Comparison of ENCODE assay signal across 23 cellular contexts in the genomic region with DNA sequence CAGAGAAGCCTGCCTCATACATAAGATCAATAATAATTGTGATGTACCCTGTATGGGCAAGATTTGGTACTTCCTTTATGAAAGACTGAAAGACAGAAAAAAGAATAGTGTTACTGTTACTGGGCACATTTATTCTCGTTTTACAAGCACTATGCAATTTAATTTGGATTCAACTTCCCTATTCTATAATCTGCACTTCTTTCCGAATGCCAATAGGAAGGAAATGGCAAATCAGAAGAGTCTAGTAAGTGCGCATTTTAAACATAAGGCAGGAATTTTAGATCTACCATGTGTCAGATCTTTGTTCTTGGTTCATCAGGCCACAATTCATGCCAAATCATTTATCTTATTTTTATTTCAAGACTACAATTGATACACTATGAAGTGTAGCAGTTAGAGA.
"Had no signal": no experiment of that assay in that cellular context is flagged by ENCODE, and none has a peak within 500 bp of the region (broad histone marks: within the 10 kb centered on the region; RNA-seq: fewer than 3 reads in every experiment).

No MANE protein-coding gene starts in this region.

- H3K36me3 ChIP-seq: colonic mucosa, esophagus muscularis mucosa, prostate gland, upper lobe of right lung had no signal

- H3K9me3 ChIP-seq: body of pancreas, colonic mucosa, esophagus muscularis mucosa, prostate gland, testis, upper lobe of right lung had no signal

- H3K4me1 Mint-ChIP-seq: activated CD4-positive, alpha-beta T cell treated with anti-CD3 and anti-CD28 coated beads, Interleukin-2, amount 10 ng/mL, durations not matched to agents 7 days and 5 days had no signal

- H3K4me1 ChIP-seq: body of pancreas, colonic mucosa, prostate gland, testis, upper lobe of right lung had no signal

- H3K27me3 ChIP-seq: body of pancreas, colonic mucosa, esophagus muscularis mucosa, testis, upper lobe of right lung had no signal

- H3K4me3 Mint-ChIP-seq: activated CD4-positive, alpha-beta T cell treated with anti-CD3 and anti-CD28 coated beads, Interleukin-2, amount 10 ng/mL, durations not matched to agents 7 days and 5 days; activated naive CD8-positive, alpha-beta T cell; activated T-cell treated with anti-CD3 and anti-CD28 coated beads, Interleukin-2, amount 50 U/mL, for 72 hours; nephron; stimulated activated naive CD8-positive, alpha-beta T cell treated with anti-CD3 and anti-CD28 coated beads, Interleukin-15, Interleukin-2, amounts not matched to agents 100 ng/mL and 50 ng/mL, for 24 hours had no signal

- H3K27ac ChIP-seq: body of pancreas, colonic mucosa, esophagus muscularis mucosa, prostate gland, testis, upper lobe of right lung had no signal

- H3K4me3 ChIP-seq: body of pancreas, colonic mucosa, esophagus muscularis mucosa, prostate gland, testis, upper lobe of right lung had no signal

- DNase-seq: activated CD4-positive, alpha-beta T cell treated with anti-CD3 and anti-CD28 coated beads, Interleukin-2, amount 10 ng/mL, durations not matched to agents 7 days and 5 days; activated CD4-positive, CD25-positive, alpha-beta regulatory T cell; activated CD8-positive, alpha-beta memory T cell treated with anti-CD3 and anti-CD28 coated beads, Interleukin-2, amount 50 U/mL, for 48 hours; activated gamma-delta T cell; activated T-cell treated with anti-CD3 and anti-CD28 coated beads, Interleukin-2, amount 50 U/mL, for 72 hours; amniotic stem cell; central memory CD4-positive, alpha-beta T cell; colonic mucosa; glutamatergic neuron; kidney glomerular epithelial cell; left ventricle myocardium superior; occipital lobe; right cardiac atrium; small intestine; stimulated activated CD4-positive, alpha-beta T cell treated with anti-CD3 and anti-CD28 coated beads, Interleukin-4, amount 100 ng/mL, for 24 hours; testis; upper lobe of right lung had no signal

- H3K27ac Mint-ChIP-seq: activated CD4-positive, alpha-beta T cell treated with anti-CD3 and anti-CD28 coated beads, Interleukin-2, amount 10 ng/mL, durations not matched to agents 7 days and 5 days; activated naive CD8-positive, alpha-beta T cell; activated T-cell treated with anti-CD3 and anti-CD28 coated beads, Interleukin-2, amount 50 U/mL, for 72 hours; stimulated activated naive CD8-positive, alpha-beta T cell treated with anti-CD3 and anti-CD28 coated beads, Interleukin-15, Interleukin-2, amounts not matched to agents 100 ng/mL and 50 ng/mL, for 24 hours had no signal

- H3K36me3 Mint-ChIP-seq: activated naive CD8-positive, alpha-beta T cell had no signal

- FAIRE-seq: small intestine had no signal

- H3K9me3 Mint-ChIP-seq: activated CD4-positive, alpha-beta T cell treated with anti-CD3 and anti-CD28 coated beads, Interleukin-2, amount 10 ng/mL, durations not matched to agents 7 days and 5 days; activated T-cell treated with anti-CD3 and anti-CD28 coated beads, Interleukin-2, amount 50 U/mL, for 72 hours; nephron; stimulated activated naive CD8-positive, alpha-beta T cell treated with anti-CD3 and anti-CD28 coated beads, Interleukin-15, Interleukin-2, amounts not matched to agents 100 ng/mL and 50 ng/mL, for 24 hours had no signal

- ATAC-seq: activated T-cell treated with anti-CD3 and anti-CD28 coated beads, Interleukin-2, amount 50 U/mL, for 72 hours; body of pancreas; left ventricle myocardium superior; right cardiac atrium; upper lobe of right lung had no signal

- H3K27me3 Mint-ChIP-seq: activated CD4-positive, alpha-beta T cell treated with anti-CD3 and anti-CD28 coated beads, Interleukin-2, amount 10 ng/mL, durations not matched to agents 7 days and 5 days; activated naive CD8-positive, alpha-beta T cell; stimulated activated naive CD8-positive, alpha-beta T cell treated with anti-CD3 and anti-CD28 coated beads, Interleukin-15, Interleukin-2, amounts not matched to agents 100 ng/mL and 50 ng/mL, for 24 hours had no signal
